In the genomic region with DNA sequence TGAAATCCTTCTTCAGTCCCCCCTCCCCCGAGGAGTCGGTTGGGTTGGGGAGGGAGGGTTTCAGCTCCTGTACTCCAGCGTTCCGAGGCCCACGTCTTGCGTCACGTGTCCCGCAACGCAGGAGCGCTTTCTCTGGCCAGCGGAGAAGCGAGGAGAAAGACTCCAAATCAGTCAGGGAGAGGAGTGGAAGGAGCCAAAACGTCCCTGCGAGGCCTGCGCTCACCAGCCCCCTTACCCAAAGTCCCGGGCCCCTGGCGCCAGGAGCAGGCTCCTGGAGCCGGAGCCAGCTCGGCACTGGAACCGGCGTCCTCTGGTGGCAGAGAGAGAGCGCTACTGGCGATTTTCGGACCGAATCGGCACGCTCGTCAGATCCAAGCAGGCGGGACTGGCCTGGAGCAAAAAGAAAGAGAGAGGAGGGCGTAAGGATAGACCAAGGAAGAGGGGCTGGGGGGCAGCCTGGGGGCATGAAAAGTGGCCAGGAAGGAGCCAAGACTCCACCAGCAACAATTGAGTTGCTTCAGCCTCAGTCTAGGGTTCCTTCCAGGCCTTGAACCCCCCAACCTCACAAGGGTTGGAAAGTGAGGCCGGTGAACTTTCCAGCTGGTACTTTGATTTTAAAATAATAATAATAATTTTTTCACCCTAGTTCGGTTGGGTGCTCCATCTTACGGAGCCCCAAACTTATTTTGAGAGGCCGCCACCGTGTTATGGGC, we compare ENCODE assay signal across 8 cellular contexts. TPM values are rescaled to one million over a fixed set of nuclear protein-coding genes. Genes with fewer than 3 reads are reported as not detected.
DNase-seq lines count a peak whose midpoint lies in the region; ATAC-seq, FAIRE-seq and TF ChIP-seq lines count a peak whose summit lies in the region.

A gene (plus strand): TSS at position 158 of the 713 bp plus-strand sequence.

- no peaks in the 10 kb centered on the region for H3K9me3 ChIP-seq in endothelial cell of umbilical vein (replicated peaks; ENCODE audit: control insufficient read depth, insufficient read depth, low read length)

- peaks cover 5% of the 10 kb centered on the region in 2 donors for H3K36me3 Mint-ChIP-seq in stimulated activated naive B cell treated with anti-CD40 and anti-IgM and Interleukin-4, amounts not matched to agents 10 μg/mL and 1 μg/mL and 100 μg/mL, for 72 hours

- peak within 1 kb of the TSS; percentile 87 to 92 for H3K4me3 Mint-ChIP-seq in stimulated activated naive B cell treated with anti-CD40 and anti-IgM and Interleukin-4, amounts not matched to agents 10 μg/mL and 1 μg/mL and 100 μg/mL, for 72 hours

- H3K27me3 Mint-ChIP-seq in stimulated activated naive B cell treated with anti-CD40 and anti-IgM and Interleukin-4, amounts not matched to agents 10 μg/mL and 1 μg/mL and 100 μg/mL, for 72 hours = peaks cover 48 to 73% of the 10 kb centered on the region in 2 donors

- peak within 1 kb of the TSS; percentile 29 for H2AFZ ChIP-seq in endothelial cell of umbilical vein (ENCODE audit: low read depth, low read length)

- peak; percentile 21 for FAIRE-seq in endothelial cell of umbilical vein (lab: Jason Lieb, UNC)

- H3K27ac Mint-ChIP-seq in stimulated activated naive B cell treated with anti-CD40 and anti-IgM and Interleukin-4, amounts not matched to agents 10 μg/mL and 1 μg/mL and 100 μg/mL, for 72 hours = peak within 1 kb of the TSS; percentile 72

- H3K4me2 ChIP-seq in endothelial cell of umbilical vein (ENCODE audit: insufficient read depth, low read length) = peak within 1 kb of the TSS; percentile 2

- no peaks in the 10 kb centered on the region for H3K79me2 ChIP-seq in endothelial cell of umbilical vein (ENCODE audit: control insufficient read depth, insufficient read depth, low read length)

- no peaks in the 10 kb centered on the region for H3K4me1 ChIP-seq in endothelial cell of umbilical vein (ENCODE audit: control insufficient read depth, extremely low read depth, insufficient read depth, low read length)

- H4K20me1 ChIP-seq in endothelial cell of umbilical vein (replicated peaks; ENCODE audit: control insufficient read depth, extremely low read depth, insufficient read depth, low read length) = no peaks in the 10 kb centered on the region

- peaks cover 54 to 57% of the 10 kb centered on the region in 2 experiments for H3K27me3 ChIP-seq in endothelial cell of umbilical vein (ENCODE audit: control insufficient read depth in 2 of 2, insufficient read depth in 2 of 2, low read length in 2 of 2)

- no peaks in the 10 kb centered on the region for H3K36me3 ChIP-seq in endothelial cell of umbilical vein (ENCODE audit: control insufficient read depth in 2 of 2, extremely low read depth in 1 of 2, insufficient read depth in 2 of 2, low read length in 2 of 2)

- ATAC-seq in stimulated activated naive B cell treated with anti-CD40 and anti-IgM and Interleukin-4, amounts not matched to agents 10 μg/mL and 1 μg/mL and 100 μg/mL, for 72 hours (replicated peaks) = peak in 1 of 2 donors; percentile 33
- ATAC-seq in GM18498 (IDR thresholded peaks at IDR 0.05; ENCODE audit: unreplicated experiment) (no peak), HG02610 (IDR thresholded peaks at IDR 0.05; ENCODE audit: unreplicated experiment) (no peak)

- peaks cover 0 to 7% of the 10 kb centered on the region in 2 donors for H3K9me3 Mint-ChIP-seq in stimulated activated naive B cell treated with anti-CD40 and anti-IgM and Interleukin-4, amounts not matched to agents 10 μg/mL and 1 μg/mL and 100 μg/mL, for 72 hours

- no TSS peak for BruUV-seq in endothelial cell of umbilical vein (replicated peaks; lab: Mats Ljungman, UMichigan)

- CTCF ChIA-PET in endothelial cell of umbilical vein (lab: Charles Lee) = interaction anchor here (0.9 to 3.6 kb wide), 7 partner anchors 15 to 643 kb away, joined by 3 to 67 read pairs (median 4); no protein-coding TSS in a partner anchor

- peak; percentile 79 for DNase-seq in HuH-7 (ENCODE audit: low spot score)
- DNase-seq in activated CD8-positive, alpha-beta memory T cell treated with anti-CD3 and anti-CD28 coated beads for 24 hours = peak; percentile 81
- DNase-seq in endothelial cell of umbilical vein (ENCODE audit: low read depth, low spot score) = peak; percentile 47
- DNase-seq in mesenteric fat pad (ENCODE audit: low spot score) = peak; percentile 81
- DNase-seq in stimulated activated naive B cell treated with anti-CD40 and anti-IgM and Interleukin-4, amounts not matched to agents 10 μg/mL and 1 μg/mL and 100 μg/mL, for 72 hours = peak; percentile 37

- no peak for TF ChIP-seq POLR2A in endothelial cell of umbilical vein (IDR thresholded peaks at IDR 0.05; ENCODE audit: low read depth, low read length)

- H3K27ac ChIP-seq in C4-2B = peak within 1 kb of the TSS; percentile 17
- H3K27ac ChIP-seq in endothelial cell of umbilical vein (ENCODE audit: insufficient read depth, low read depth, low read length) = no peak within 1 kb of the TSS

- intact Hi-C loops in endothelial cell of umbilical vein (cut with micrococcal nuclease) = loop anchor here (1.0 to 10.0 kb wide), 3 partner anchors 198 to 618 kb away; a partner anchor contains a TSS

- H3K4me1 Mint-ChIP-seq in stimulated activated naive B cell treated with anti-CD40 and anti-IgM and Interleukin-4, amounts not matched to agents 10 μg/mL and 1 μg/mL and 100 μg/mL, for 72 hours = peaks cover 24 to 49% of the 10 kb centered on the region in 2 donors

- H3K9ac ChIP-seq in endothelial cell of umbilical vein (replicated peaks; ENCODE audit: extremely low read depth, insufficient read depth, low read length) = no peak within 1 kb of the TSS

- no peak within 1 kb of the TSS for H3K4me3 ChIP-seq in endothelial cell of umbilical vein (replicated peaks in 1 of 3; ENCODE audit: insufficient read depth in 1 of 3, low read depth in 1 of 3, low read length in 3 of 3)

- no peaks in the 10 kb centered on the region for H3K9me1 ChIP-seq in endothelial cell of umbilical vein (replicated peaks; ENCODE audit: control insufficient read depth, extremely low read depth, insufficient read depth, low read length)

- dilution Hi-C loops in endothelial cell of umbilical vein (cut with MboI; ENCODE audit: extremely low pct_ligation_motif_present, low sequenced_read_pairs) = no loop called here

- TF ChIP-seq CTCF in C4-2B (conservative IDR thresholded peaks at IDR 0.05) (peak; percentile 85), endothelial cell of umbilical vein (IDR thresholded peaks at IDR 0.05; ENCODE audit: extremely low read depth in 1 of 2, insufficient read depth in 1 of 2, low read depth in 1 of 2, low read length in 2 of 2) (peak; percentile 56 to 74)

- POLR2A ChIA-PET in endothelial cell of umbilical vein (lab: Charles Lee) = no interaction called here

TF ChIP-seq in endothelial cell of umbilical vein, 7 proteins besides CTCF, POLR2A, EP300 and RAD21:
- no peak for TF ChIP-seq EZH2 (IDR thresholded peaks at IDR 0.05; ENCODE audit: borderline replicate concordance, low read depth, low read length, severe bottlenecking)
- TF ChIP-seq JUN (IDR thresholded peaks at IDR 0.05; ENCODE audit: borderline replicate concordance, insufficient read depth, insufficient read length, low read depth) = no peak
TF ChIP-seq in endothelial cell of umbilical vein: peak in this region for 0.

RNA-seq across cellular contexts. Expression of the gene that starts here (rescaled TPM):
- total RNA-seq in endothelial cell of umbilical vein = 1,141 and 1,217 TPM in 2 replicates
- polyA plus RNA-seq in endothelial cell of umbilical vein = 1,637 and 1,882 TPM in 2 replicates
- polyA plus RNA-seq in endothelial cell of umbilical vein (2011; cell fraction: cytosol; rRNA removed) = 1,809 and 2,057 TPM in 2 replicates
- 916 and 1,134 TPM in 2 replicates for polyA plus RNA-seq in endothelial cell of umbilical vein (2011; cell fraction: nucleus; rRNA removed)
- polyA plus RNA-seq in endothelial cell of umbilical vein (2012) = 1,303 and 1,505 TPM in 2 replicates
- 1,608 and 1,668 TPM in 2 replicates for polyA minus RNA-seq in endothelial cell of umbilical vein
- 619 TPM for polyA minus RNA-seq in endothelial cell of umbilical vein (2011; cell fraction: cytosol; rRNA and poly(A)+ RNA removed)
- polyA minus RNA-seq in endothelial cell of umbilical vein (2011; cell fraction: nucleus; rRNA and poly(A)+ RNA removed) = 333 and 358 TPM in 2 replicates
- 697 TPM for total RNA-seq in mesenteric fat pad
